21 cellular contexts compared by ENCODE assay signal in the genomic region with DNA sequence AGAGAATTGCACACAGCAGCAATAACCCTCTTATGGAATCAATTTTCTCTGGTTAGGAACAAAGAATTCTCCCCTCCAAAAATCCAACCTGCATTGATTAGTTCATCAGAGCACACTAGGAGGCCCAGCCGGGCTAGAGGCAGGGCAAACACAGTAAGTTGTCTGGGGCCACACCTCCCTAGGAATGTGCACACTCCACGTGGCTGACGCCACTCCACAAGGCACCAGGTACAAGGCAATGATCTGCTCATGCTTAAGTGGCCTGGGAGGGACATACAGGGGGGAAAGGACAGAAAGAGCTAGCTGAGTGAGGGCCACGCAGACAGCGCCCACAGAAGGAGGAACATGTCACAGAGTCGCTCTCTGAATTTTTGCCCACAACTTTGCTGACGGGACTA.
A peak's percentile ranks its signal among the peaks of the same experiment; 100 is the strongest.
DNase-seq lines count a peak whose midpoint lies in the region; ATAC-seq and TF ChIP-seq lines count a peak whose summit lies in the region.
"Had no signal": no experiment of that assay in that cellular context is flagged by ENCODE, and none has a peak within 500 bp of the region (broad histone marks: within the 10 kb centered on the region; RNA-seq: fewer than 3 reads in every experiment).

No MANE protein-coding gene starts in this region.

- H3K4me3 Mint-ChIP-seq in activated CD8-positive, alpha-beta memory T cell treated with anti-CD3 and anti-CD28 coated beads, Interleukin-2, amount 10 ng/mL, durations not matched to agents 7 days and 5 days: no peak overlapping the region
- H3K4me3 Mint-ChIP-seq: activated CD4-positive, alpha-beta T cell treated with anti-CD3 and anti-CD28 coated beads, Interleukin-2, amount 10 ng/mL, durations not matched to agents 24 days and 14 days; natural killer cell had no signal

- no peaks in the 10 kb centered on the region for H3K9me2 ChIP-seq in GM23248 (ENCODE audit: insufficient read depth)

- no peaks in the 10 kb centered on the region for H3K27me3 Mint-ChIP-seq in activated CD8-positive, alpha-beta memory T cell treated with anti-CD3 and anti-CD28 coated beads, Interleukin-2, amount 10 ng/mL, durations not matched to agents 7 days and 5 days
- H3K27me3 Mint-ChIP-seq: activated CD4-positive, alpha-beta T cell treated with anti-CD3 and anti-CD28 coated beads, Interleukin-2, amount 10 ng/mL, durations not matched to agents 24 days and 14 days had no signal

- DNase-seq in GM23248 (no peak), RWPE2 (ENCODE audit: low spot score) (no peak), epithelial cell of prostate (ENCODE audit: low read depth, low spot score) (no peak), osteoblast (ENCODE audit: insufficient read length, low spot score, missing footprints) (no peak), NCI-H446 (lab: John Stamatoyannopoulos, UW) (no peak)
- no peak for DNase-seq in activated CD4-positive, alpha-beta T cell treated with anti-CD3 and anti-CD28 coated beads for 4 hours
- no peak for DNase-seq in activated CD8-positive, alpha-beta memory T cell treated with anti-CD3 and anti-CD28 coated beads, Interleukin-2, amount 10 ng/mL, durations not matched to agents 7 days and 5 days
- DNase-seq in activated CD4-positive, alpha-beta T cell treated with anti-CD3 and anti-CD28 coated beads for 48 hours: no peak
- DNase-seq: activated CD4-positive, alpha-beta T cell treated with anti-CD3 and anti-CD28 coated beads, Interleukin-2, amount 10 ng/mL, durations not matched to agents 24 days and 14 days; activated CD8-positive, alpha-beta memory T cell treated with anti-CD3 and anti-CD28 coated beads, Interleukin-2, amount 50 U/mL, for 4 hours; activated effector memory CD4-positive, alpha-beta T cell treated with anti-CD3 and anti-CD28 coated beads, Interleukin-2, amount 50 U/mL, for 16 hours; AML-193; Caco-2; central memory CD4-positive, alpha-beta T cell; natural killer cell; NCI-H187; RPMI8226; stimulated activated CD4-positive, alpha-beta T cell treated with anti-CD3 and anti-CD28 coated beads, Interleukin-2, amount 100 ng/mL, for 24 hours; stimulated activated naive CD4-positive, alpha-beta T cell treated with Interleukin-2 at 50 U/mL for 16 hours had no signal

- H3K4me1 Mint-ChIP-seq in activated CD8-positive, alpha-beta memory T cell treated with anti-CD3 and anti-CD28 coated beads, Interleukin-2, amount 10 ng/mL, durations not matched to agents 7 days and 5 days: peaks cover 7% of the 10 kb centered on the region

- H3K79me2 ChIP-seq in GM23248 (ENCODE audit: insufficient read depth) (no peaks in the 10 kb centered on the region), osteoblast (ENCODE audit: insufficient read depth, low read length) (no peaks in the 10 kb centered on the region)
- H3K79me2 ChIP-seq: hepatocyte had no signal

- H2AFZ ChIP-seq in GM23248: no peak overlapping the region
- H2AFZ ChIP-seq in osteoblast (ENCODE audit: low read length): no peak overlapping the region
- H2AFZ ChIP-seq: hepatocyte had no signal

- H3K36me3 ChIP-seq in GM23248 (ENCODE audit: low read depth): no peaks in the 10 kb centered on the region
- no peaks in the 10 kb centered on the region for H3K36me3 ChIP-seq in RWPE2 (ENCODE audit: low read depth)
- H3K36me3 ChIP-seq in osteoblast (ENCODE audit: insufficient read depth, low read length): no peaks in the 10 kb centered on the region
- H3K36me3 ChIP-seq: thyroid gland had no signal

- no peaks in the 10 kb centered on the region for H4K20me1 ChIP-seq in GM23248 (ENCODE audit: insufficient read depth)
- H4K20me1 ChIP-seq in osteoblast (ENCODE audit: insufficient read depth, low read length): peaks cover 5% of the 10 kb centered on the region

- H3K27ac ChIP-seq in GM23248 (no peak overlapping the region), RWPE2 (ENCODE audit: poor library complexity, severe bottlenecking) (peak overlapping the region; percentile 58), epithelial cell of prostate (peak overlapping the region; percentile 36), osteoblast (ENCODE audit: low read depth, low read length) (peak overlapping the region; percentile 20)
- H3K27ac ChIP-seq: hepatocyte, thyroid gland had no signal

- H3K27ac Mint-ChIP-seq in activated CD8-positive, alpha-beta memory T cell treated with anti-CD3 and anti-CD28 coated beads, Interleukin-2, amount 10 ng/mL, durations not matched to agents 7 days and 5 days: no peak overlapping the region
- H3K27ac Mint-ChIP-seq: activated CD4-positive, alpha-beta T cell treated with anti-CD3 and anti-CD28 coated beads, Interleukin-2, amount 10 ng/mL, durations not matched to agents 24 days and 14 days; natural killer cell had no signal

- ATAC-seq in RWPE2 (ENCODE audit: low read depth): peak; percentile 82
- no peak for ATAC-seq in activated CD8-positive, alpha-beta memory T cell treated with anti-CD3 and anti-CD28 coated beads, Interleukin-2, amount 10 ng/mL, durations not matched to agents 7 days and 5 days
- ATAC-seq: natural killer cell had no signal

- H3K4me1 ChIP-seq in GM23248 (ENCODE audit: insufficient read depth): peaks cover 9% of the 10 kb centered on the region
- peaks cover 11% of the 10 kb centered on the region for H3K4me1 ChIP-seq in RWPE2 (ENCODE audit: insufficient read depth, poor library complexity, severe bottlenecking)
- H3K4me1 ChIP-seq in osteoblast (ENCODE audit: insufficient read depth, low read length): peaks cover 9% of the 10 kb centered on the region
- H3K4me1 ChIP-seq: Caco-2 had no signal

- H3K4me2 ChIP-seq in GM23248 (ENCODE audit: unreplicated experiment): peak overlapping the region; percentile 27
- no peak overlapping the region for H3K4me2 ChIP-seq in osteoblast (ENCODE audit: insufficient read depth, low read length)
- H3K4me2 ChIP-seq: hepatocyte had no signal

- no peak overlapping the region for H3K4me3 ChIP-seq in GM23248
- H3K4me3 ChIP-seq in RWPE2 (ENCODE audit: severe bottlenecking): no peak overlapping the region
- H3K4me3 ChIP-seq in osteoblast (ENCODE audit: insufficient read depth, low read length): no peak overlapping the region
- H3K4me3 ChIP-seq: hepatocyte, thyroid gland had no signal

- H3K27me3 ChIP-seq in GM23248 (replicated peaks; ENCODE audit: insufficient read depth) (no peaks in the 10 kb centered on the region), RWPE2 (ENCODE audit: insufficient read depth, poor library complexity, severe bottlenecking) (no peaks in the 10 kb centered on the region), osteoblast (ENCODE audit: insufficient read depth, low read length) (peaks cover 3% of the 10 kb centered on the region)
- H3K27me3 ChIP-seq: hepatocyte, thyroid gland had no signal

- TF ChIP-seq CTCF in RWPE2 (IDR thresholded peaks at IDR 0.05; ENCODE audit: poor library complexity, severe bottlenecking): no peak
- no peak for TF ChIP-seq CTCF in osteoblast (IDR thresholded peaks at IDR 0.05; ENCODE audit: extremely low read depth, low read depth, low read length)

- H3K36me3 Mint-ChIP-seq in activated CD8-positive, alpha-beta memory T cell treated with anti-CD3 and anti-CD28 coated beads, Interleukin-2, amount 10 ng/mL, durations not matched to agents 7 days and 5 days: no peaks in the 10 kb centered on the region
- H3K36me3 Mint-ChIP-seq: natural killer cell had no signal

- in situ Hi-C loops in GM23248 (cut with MboI): loop anchor here (25.0 kb wide), 2 partner anchors 177 to 423 kb away; a partner anchor contains a TSS

- no peaks in the 10 kb centered on the region for H3K9me3 Mint-ChIP-seq in activated CD8-positive, alpha-beta memory T cell treated with anti-CD3 and anti-CD28 coated beads, Interleukin-2, amount 10 ng/mL, durations not matched to agents 7 days and 5 days (ENCODE audit: low read depth)
- H3K9me3 Mint-ChIP-seq: activated CD4-positive, alpha-beta T cell treated with anti-CD3 and anti-CD28 coated beads, Interleukin-2, amount 10 ng/mL, durations not matched to agents 24 days and 14 days; natural killer cell had no signal

- H3K9me3 ChIP-seq in GM23248 (ENCODE audit: low read depth) (no peaks in the 10 kb centered on the region), RWPE2 (ENCODE audit: severe bottlenecking) (peaks cover 1% of the 10 kb centered on the region), osteoblast (ENCODE audit: low read depth, low read length) (no peaks in the 10 kb centered on the region)
- H3K9me3 ChIP-seq: Caco-2, thyroid gland had no signal

- H3F3A ChIP-seq in GM23248 (ENCODE audit: insufficient read depth): 0 out of 2 replicates have a peak, but pooled peaks cover 6% of the 10 kb centered on the region

- 73% methylated on average over 7 of the region's 7 CpGs for WGBS in GM23248 (ENCODE audit: low coverage in 1 of 2, low lambda C conversion rate in 2 of 2, missing lambda C conversion rate in 2 of 2), 2 experiments

- H3K9ac ChIP-seq in GM23248: no peak overlapping the region

- CTCF ChIA-PET in activated CD8-positive, alpha-beta memory T cell treated with anti-CD3 and anti-CD28 coated beads, Interleukin-2, amount 10 ng/mL, durations not matched to agents 7 days and 5 days (lab: Charles Lee): interaction anchor here (0.6 to 2.6 kb wide), 9 partner anchors 10 to 428 kb away, joined by 3 to 36 read pairs (median 5); no protein-coding TSS in a partner anchor
